ENCODE assay signal across 8 cellular contexts in genomic region chr11:77198440-77198849, GRCh38.
DNase-seq lines count a peak whose midpoint lies in the region; ATAC-seq and TF ChIP-seq lines count a peak whose summit lies in the region.

No MANE protein-coding gene starts in this region.

- DNase-seq in 8988T: peak; percentile 88
- peak; percentile 52 for DNase-seq in GM12865 (ENCODE audit: low read depth)
- DNase-seq in SJCRH30: peak; percentile 49 to 68
- peak; percentile 63 for DNase-seq in iPS DF 19.7 (ENCODE audit: low read depth, low spot score)
- no peak for DNase-seq in NCI-H2196 (lab: John Stamatoyannopoulos, UW; ENCODE audit: unreplicated experiment)
- DNase-seq in effector memory CD4-positive, alpha-beta T cell: no peak
- no peak for DNase-seq in activated gamma-delta T cell treated with Interleukin-2 at 50 U/mL for 16 hours

- H3K36me3 ChIP-seq in SJCRH30: no peaks in the 10 kb centered on the region
- no peaks in the 10 kb centered on the region for H3K36me3 ChIP-seq in effector memory CD4-positive, alpha-beta T cell (ENCODE audit: control insufficient read depth, insufficient read depth, low read length)

- no peaks in the 10 kb centered on the region for H3K27me3 ChIP-seq in SJCRH30
- no peaks in the 10 kb centered on the region for H3K27me3 ChIP-seq in effector memory CD4-positive, alpha-beta T cell (replicated peaks; ENCODE audit: control insufficient read depth, insufficient read depth, low read length, poor library complexity, severe bottlenecking)

- no peaks in the 10 kb centered on the region for H3K9me3 ChIP-seq in SJCRH30 (replicated peaks)
- H3K9me3 ChIP-seq in effector memory CD4-positive, alpha-beta T cell (ENCODE audit: control insufficient read depth, low read length): no peaks in the 10 kb centered on the region

- no peak overlapping the region for H3K4me3 ChIP-seq in GM12865 (ENCODE audit: low read depth, low read length)
- H3K4me3 ChIP-seq in SJCRH30: no peak overlapping the region
- no peak overlapping the region for H3K4me3 ChIP-seq in effector memory CD4-positive, alpha-beta T cell (ENCODE audit: insufficient read depth, low read depth, low read length, poor library complexity, severe bottlenecking)

- H3K27ac ChIP-seq in SJCRH30: no peak overlapping the region
- no peak overlapping the region for H3K27ac ChIP-seq in effector memory CD4-positive, alpha-beta T cell (ENCODE audit: insufficient read depth, low read length, poor library complexity, severe bottlenecking)

- ATAC-seq in HG03378 (IDR thresholded peaks at IDR 0.05; ENCODE audit: unreplicated experiment): no peak

- peak; percentile 42 for TF ChIP-seq CTCF in GM12865 (IDR thresholded peaks at IDR 0.05; ENCODE audit: insufficient read depth, low read depth, low read length, missing control alignments)

- H3K4me1 ChIP-seq in SJCRH30: peaks cover 6% of the 10 kb centered on the region; the same call in 1 of the 2 replicates
- H3K4me1 ChIP-seq in effector memory CD4-positive, alpha-beta T cell (ENCODE audit: control insufficient read depth, insufficient read depth, low read length, poor library complexity, severe bottlenecking): no peaks in the 10 kb centered on the region

Comparison
In these comparisons a context has a peak if more than half of its experiments do, and no peak if none do; other contexts are left out.
1. DNase-seq: peak in 8988T (single experiment), GM12865 (single experiment), SJCRH30 (2 of 2) and iPS DF 19.7 (single experiment); none in NCI-H2196 (single experiment), effector memory CD4-positive, alpha-beta T cell (0 of 3) and activated gamma-delta T cell treated with Interleukin-2 at 50 U/mL for 16 hours (single experiment).